Comparison of ENCODE assay signal across 8 cellular contexts in genomic region chr20:38446441-38447209, GRCh38. TPM values are rescaled to one million over a fixed set of nuclear protein-coding genes. Genes with fewer than 3 reads are reported as not detected.
DNase-seq lines count a peak whose midpoint lies in the region; ATAC-seq, FAIRE-seq and TF ChIP-seq lines count a peak whose summit lies in the region.

No MANE protein-coding gene starts in this region.

- H4K8ac ChIP-seq in H1 (ENCODE audit: extremely low read depth, insufficient read depth, low read length) (peak overlapping the region; percentile 94), mesenchymal stem cell (ENCODE audit: low read length) (peak overlapping the region; percentile 98)

- no peaks in the 10 kb centered on the region for H4K20me1 ChIP-seq in H1 (replicated peaks in 1 of 2; ENCODE audit: control insufficient read depth in 1 of 2, insufficient read depth in 2 of 2, low read length in 2 of 2)

- WGBS in H1 (ENCODE audit: extremely low coverage in 1 of 2, insufficient coverage in 1 of 2, insufficient read length in 1 of 2, insufficient replicate concordance in 2 of 2, low coverage in 1 of 2, low lambda C conversion rate in 2 of 2, missing lambda C conversion rate in 1 of 2), 2 experiments = 4% methylated on average over 42 of the region's 56 CpGs; no CpG with 5 or more reads in 1 of the 2 experiments
- 5% methylated on average over 56 of the region's 56 CpGs for WGBS in mesenchymal stem cell

- peaks cover 0 to 15% (median 6%) of the 10 kb centered on the region in 4 experiments; a peak in 4 of 8 replicates for H3K36me3 ChIP-seq in H1 (ENCODE audit: control insufficient read depth in 2 of 4, insufficient read depth in 4 of 4, low read length in 3 of 4)
- peaks cover 20 to 36% of the 10 kb centered on the region in 2 experiments for H3K36me3 ChIP-seq in mesenchymal stem cell (ENCODE audit: control insufficient read depth in 1 of 2, insufficient read depth in 2 of 2, low read depth in 1 of 2, low read length in 2 of 2)

- no peak overlapping the region for H3K23ac ChIP-seq in H1 (ENCODE audit: insufficient read length)
- H3K23ac ChIP-seq in mesenchymal stem cell (ENCODE audit: low read length in 2 of 2) = peak overlapping the region in 1 of 2 experiments; percentile 67

- no peaks in the 10 kb centered on the region; a peak in 2 of 7 replicates for H3K27me3 ChIP-seq in H1 (replicated peaks in 1 of 4; ENCODE audit: control insufficient read depth in 3 of 4, extremely low read depth in 1 of 4, insufficient read depth in 3 of 4, low read length in 3 of 4)
- no peaks in the 10 kb centered on the region for H3K27me3 ChIP-seq in mesenchymal stem cell (ENCODE audit: control insufficient read depth in 1 of 2, insufficient read depth in 1 of 2, low read length in 2 of 2)

- TF ChIP-seq CTCF in H1 (IDR thresholded peaks at IDR 0.05; ENCODE audit: control extremely low read depth in 1 of 3, insufficient read depth in 1 of 3, low read depth in 1 of 3, low read length in 3 of 3) = peak; percentile 96 to 97 (median 97)

- H4K91ac ChIP-seq in H1 (replicated peaks; ENCODE audit: insufficient read length, low read length) = peak overlapping the region; percentile 92
- H4K91ac ChIP-seq in mesenchymal stem cell (ENCODE audit: low read length) = peak overlapping the region; percentile 83

- H2AFZ ChIP-seq in H1 (ENCODE audit: low read length) (peak overlapping the region; percentile 93), mesenchymal stem cell (ENCODE audit: low read depth, low read length) (peak overlapping the region; percentile 90)

- H3K4ac ChIP-seq in H1 (replicated peaks; ENCODE audit: insufficient read length, low read depth, low read length) (peak overlapping the region; percentile 34), mesenchymal stem cell (ENCODE audit: low read depth in 1 of 2, low read length in 2 of 2) (peak overlapping the region; percentile 85 to 95)

- H3K79me1 ChIP-seq in H1 (ENCODE audit: low read depth, low read length) = peaks cover 3% of the 10 kb centered on the region; the same call in 1 of the 2 replicates
- peaks cover 20% of the 10 kb centered on the region for H3K79me1 ChIP-seq in mesenchymal stem cell (replicated peaks; ENCODE audit: low read length, poor library complexity, severe bottlenecking)

- no peaks in the 10 kb centered on the region; the same call in 1 of the 2 replicates for H3K23me2 ChIP-seq in H1 (ENCODE audit: low read depth, low read length)

- H2BK120ac ChIP-seq in H1 (replicated peaks; ENCODE audit: low read depth, low read length) (no peak overlapping the region), mesenchymal stem cell (ENCODE audit: low read depth, low read length) (no peak overlapping the region)

- peak; percentile 33 to 46; a peak in 3 of 4 replicates for TF ChIP-seq RAD21 in H1 (IDR thresholded peaks at IDR 0.05 in 1 of 2, conservative IDR thresholded peaks at IDR 0.05 in 1 of 2; ENCODE audit: low read depth in 2 of 2, low read length in 2 of 2)

- CTCF ChIA-PET in H1 (lab: Charles Lee; ENCODE audit: partially characterized antibody) = interaction anchor here (0.7 to 5.9 kb wide), 18 partner anchors 9 to 256 kb away, joined by 3 to 85 read pairs (median 4); partner anchors contain the start of genes RALGAPB and SNHG17

- peak; percentile 66 for ATAC-seq in GM21360 (IDR thresholded peaks at IDR 0.05; ENCODE audit: unreplicated experiment)

- H3K79me2 ChIP-seq in H1 (ENCODE audit: control insufficient read depth in 1 of 2, insufficient read depth in 2 of 2, low read length in 2 of 2) = no peaks in the 10 kb centered on the region

- peak; percentile 88 to 92 for TF ChIP-seq POLR2A in H1 (IDR thresholded peaks at IDR 0.05; ENCODE audit: control extremely low read depth in 1 of 2, low read depth in 2 of 2, low read length in 2 of 2)

- H2BK12ac ChIP-seq in H1 (ENCODE audit: low read depth, low read length) (no peak overlapping the region), mesenchymal stem cell (ENCODE audit: low read length in 2 of 2) (no peak overlapping the region)

- peak overlapping the region; percentile 20 for H3K56ac ChIP-seq in H1 (replicated peaks; ENCODE audit: insufficient read length, low read depth, low read length)

- TF ChIP-seq EP300 in H1 (IDR thresholded peaks at IDR 0.05; ENCODE audit: borderline replicate concordance in 1 of 2, low read depth in 2 of 2, low read length in 2 of 2) = peak in 1 of 2 experiments; percentile 47; a peak in 1 of 3 replicates

- peak overlapping the region; percentile 67; the same call in 1 of the 2 replicates for H3K27ac ChIP-seq in H1 (ENCODE audit: low read depth, low read length)
- no peak overlapping the region for H3K27ac ChIP-seq in mesenchymal stem cell (ENCODE audit: low read length, poor library complexity, severe bottlenecking)

- H3K9ac ChIP-seq in H1 (replicated peaks in 1 of 4; ENCODE audit: extremely low read depth in 1 of 4, low read depth in 3 of 4, low read length in 3 of 4) (peak overlapping the region; percentile 52 to 92 (median 81)), mesenchymal stem cell (ENCODE audit: low read length) (peak overlapping the region; percentile 97)

- no peak overlapping the region for H2BK20ac ChIP-seq in H1 (ENCODE audit: low read length)

- FAIRE-seq in H1 (lab: Jason Lieb, UNC) = no peak

- peak overlapping the region; percentile 54 to 93 for H3K4me2 ChIP-seq in H1 (ENCODE audit: insufficient read depth in 1 of 2, low read depth in 2 of 2, low read length in 2 of 2)
- peak overlapping the region; percentile 93 for H3K4me2 ChIP-seq in mesenchymal stem cell (ENCODE audit: low read length, poor library complexity, severe bottlenecking)

- POLR2A ChIA-PET in H1 (lab: Charles Lee; ENCODE audit: partially characterized antibody) = interaction anchor here (0.6 to 15.7 kb wide), 10 partner anchors 9 to 131 kb away, joined by 3 to 285 read pairs (median 5); partner anchors contain the start of genes RALGAPB and SNHG17

- DNase-seq in COLO829 (ENCODE audit: low spot score) = peak; percentile 84
- peak in 75 of 76 experiments; percentile 36 to 93 (median 81) for DNase-seq in HUDEP-2 (lab: John Stamatoyannopoulos, UW; ENCODE audit: unreplicated experiment in 76 of 76)
- DNase-seq in NOMO-1 (lab: John Stamatoyannopoulos, UW; ENCODE audit: unreplicated experiment in 2 of 2) = peak; percentile 87 to 92
- DNase-seq in activated CD8-positive, alpha-beta memory T cell treated with anti-CD3 and anti-CD28 coated beads for 48 hours (ENCODE audit: low read depth in 2 of 3, low spot score in 2 of 3) = peak; percentile 84 to 90 (median 89)
- DNase-seq in H1 (ENCODE audit: low read depth in 1 of 2, low spot score in 2 of 2) = peak; percentile 80 to 97
- DNase-seq in mesenchymal stem cell = peak; percentile 92
- peak; percentile 88 for DNase-seq in stimulated activated CD8-positive, alpha-beta memory T cell treated with anti-CD3 and anti-CD28 coated beads, Interleukin-12 subunit alpha, Interleukin-12 subunit beta, amount 100 ng/mL, for 1 hour (ENCODE audit: low read depth)

- H2BK15ac ChIP-seq in H1 (ENCODE audit: low read length) (no peak overlapping the region), mesenchymal stem cell (ENCODE audit: low read depth, poor library complexity, severe bottlenecking) (peak overlapping the region; percentile 73)

- peaks cover 0 to 7% (median 4%) of the 10 kb centered on the region in 4 experiments; a peak in 4 of 7 replicates for H3K4me1 ChIP-seq in H1 (replicated peaks in 1 of 4; ENCODE audit: control insufficient read depth in 3 of 4, insufficient read depth in 4 of 4, low read length in 3 of 4)
- H3K4me1 ChIP-seq in mesenchymal stem cell (ENCODE audit: control insufficient read depth, insufficient read depth, low read depth, low read length) = peaks cover 15% of the 10 kb centered on the region

- peak overlapping the region; percentile 85; the same call in 1 of the 2 replicates for H2BK5ac ChIP-seq in H1 (ENCODE audit: low read depth, low read length)
- peak overlapping the region; percentile 32 for H2BK5ac ChIP-seq in mesenchymal stem cell (ENCODE audit: low read depth, low read length, poor library complexity, severe bottlenecking)

- no peaks in the 10 kb centered on the region for H3K9me3 ChIP-seq in H1 (ENCODE audit: insufficient read depth in 2 of 2, low read depth in 1 of 2, low read length in 1 of 2)
- H3K9me3 ChIP-seq in mesenchymal stem cell (ENCODE audit: control insufficient read depth, low read length) = no peaks in the 10 kb centered on the region

- H3K4me3 ChIP-seq in H1 (ENCODE audit: extremely low read depth in 1 of 4, insufficient read depth in 2 of 4, low read depth in 3 of 4, low read length in 4 of 4) = peak overlapping the region; percentile 37 to 87 (median 79)
- peak overlapping the region; percentile 84 to 92 for H3K4me3 ChIP-seq in mesenchymal stem cell (ENCODE audit: insufficient read depth in 1 of 2, low read depth in 1 of 2, low read length in 2 of 2)

- H2AK5ac ChIP-seq in H1 (ENCODE audit: low read depth, low read length) (no peak overlapping the region), mesenchymal stem cell (ENCODE audit: low read length, severe bottlenecking) (peak overlapping the region; percentile 92)

- H3K18ac ChIP-seq in H1 (ENCODE audit: extremely low read depth, low read length) (0 out of 2 replicates have a peak overlapping the region, but pooled peaks have one; percentile 13), mesenchymal stem cell (ENCODE audit: low read depth in 1 of 2, low read length in 2 of 2) (peak overlapping the region; percentile 90 to 99)

- H3K14ac ChIP-seq in H1 (ENCODE audit: insufficient read length) (no peak overlapping the region), mesenchymal stem cell (ENCODE audit: low read length in 2 of 2) (peak overlapping the region; percentile 89 to 96)

- H4K5ac ChIP-seq in H1 (ENCODE audit: insufficient read length, low read depth, low read length) = peak overlapping the region; percentile 83

RNA-seq across cellular contexts. Expression of gene SNHG17, which starts 11.5 kb away (rescaled TPM):
- total RNA-seq in H1 (2021; fragmentation: NEBNext Ultra II Directional; extraction: Animal tissue kit (Norgen Biotek cat#: 25700)) = 59.8 and 63.1 TPM in 2 replicates
- polyA plus RNA-seq in H1 (2011; rRNA removed) = 59.4 and 74.4 TPM in 2 replicates
- 64.2 TPM for polyA plus RNA-seq in H1 (2011; cell fraction: cytosol; rRNA removed)
- polyA plus RNA-seq in H1 (2011; cell fraction: nucleus; rRNA removed) = 124 TPM
- 52.5 to 70.9 TPM (median 66.4 TPM) in 4 replicates for polyA plus RNA-seq in H1 (2012, experiment 1 of 2)
- 64.6 TPM for polyA plus RNA-seq in H1 (2012, experiment 2 of 2)
- 64.7 TPM for polyA plus RNA-seq in H1 (2013, experiment 1 of 2)
- 63.4 TPM for polyA plus RNA-seq in H1 (2013, experiment 2 of 2)
- polyA minus RNA-seq in H1 (2011; rRNA and poly(A)+ RNA removed) = 38.6 and 54.0 TPM in 2 replicates
- 35.5 TPM for polyA minus RNA-seq in H1 (2011; cell fraction: cytosol; rRNA and poly(A)+ RNA removed)
- 66.0 TPM for polyA minus RNA-seq in H1 (2011; cell fraction: nucleus; rRNA and poly(A)+ RNA removed)
- 33.0 TPM for polyA plus RNA-seq in mesenchymal stem cell (2013, experiment 1 of 2)
- polyA plus RNA-seq in mesenchymal stem cell (2013, experiment 2 of 2) = 30.3 TPM

RNA-seq across cellular contexts. Expression of gene RALGAPB, which starts 26.0 kb away (rescaled TPM):
- 33.8 and 35.1 TPM in 2 replicates for total RNA-seq in H1 (2021; fragmentation: NEBNext Ultra II Directional; extraction: Animal tissue kit (Norgen Biotek cat#: 25700))
- 9.2 and 10.6 TPM in 2 replicates for polyA plus RNA-seq in H1 (2011; rRNA removed)
- 11.4 TPM for polyA plus RNA-seq in H1 (2011; cell fraction: cytosol; rRNA removed)
- 14.1 TPM for polyA plus RNA-seq in H1 (2011; cell fraction: nucleus; rRNA removed)
- polyA plus RNA-seq in H1 (2012, experiment 1 of 2) = 13.1 to 23.1 TPM (median 17.6 TPM) in 4 replicates
- 1.3 TPM for polyA plus RNA-seq in H1 (2012, experiment 2 of 2)
- polyA plus RNA-seq in H1 (2013, experiment 1 of 2) = 15.9 TPM
- polyA plus RNA-seq in H1 (2013, experiment 2 of 2) = 14.4 TPM
- 38.8 and 46.1 TPM in 2 replicates for polyA minus RNA-seq in H1 (2011; rRNA and poly(A)+ RNA removed)
- 21.9 TPM for polyA minus RNA-seq in H1 (2011; cell fraction: cytosol; rRNA and poly(A)+ RNA removed)
- 55.1 TPM for polyA minus RNA-seq in H1 (2011; cell fraction: nucleus; rRNA and poly(A)+ RNA removed)
- 17.5 TPM for polyA plus RNA-seq in mesenchymal stem cell (2013, experiment 1 of 2)
- 16.6 TPM for polyA plus RNA-seq in mesenchymal stem cell (2013, experiment 2 of 2)
